In genomic region chr3:102020670-102021069, GRCh38 we compare ENCODE assay signal across 21 cellular contexts.
A peak's percentile ranks its signal among the peaks of the same experiment; 100 is the strongest.
DNase-seq lines count a peak whose midpoint lies in the region; ATAC-seq and TF ChIP-seq lines count a peak whose summit lies in the region.
"Had no signal": no experiment of that assay in that cellular context is flagged by ENCODE, and none has a peak within 500 bp of the region (broad histone marks: within the 10 kb centered on the region; RNA-seq: fewer than 3 reads in every experiment).

No MANE protein-coding gene starts in this region.

- ATAC-seq in activated B cell treated with CpG ODN at 0.5 μM for 24 hours (ENCODE audit: low read depth) (no peak), sciatic nerve (peak; percentile 39)

- no peak for DNase-seq in CD14-positive monocyte (ENCODE audit: low spot score)
- DNase-seq in KG1 (lab: John Stamatoyannopoulos, UW) = peak; percentile 3
- no peak for DNase-seq in activated B cell treated with CpG ODN at 0.5 μM for 24 hours
- DNase-seq in sciatic nerve (ENCODE audit: low spot score) = no peak
- no peak for DNase-seq in NCI-H2171 (lab: John Stamatoyannopoulos, UW)
- no peak for DNase-seq in SHP77 (lab: John Stamatoyannopoulos, UW)
- DNase-seq in H7 = no peak
- DNase-seq: ACHN, C1 segment of cervical spinal cord, EL, GF-D8, MM.1S, NCI-H1092, NCI-H1436, NCI-H187 treated with DMSO at 0.1 percent for 48 hours, NCI-H2227 treated with DMSO at 0.1 percent for 48 hours, NCI-H524, NCI-H774, T-helper 1 cell had no signal

- TF ChIP-seq CTCF in CD14-positive monocyte (IDR thresholded peaks at IDR 0.05) = no peak
- TF ChIP-seq CTCF in activated B cell treated with CpG ODN at 0.5 μM for 24 hours (IDR thresholded peaks at IDR 0.05) = no peak

- H3K27ac Mint-ChIP-seq in CD14-positive monocyte (peak overlapping the region in 6 of 7 donors; percentile 3 to 80 (median 53)), activated B cell treated with CpG ODN at 0.5 μM for 24 hours (peak overlapping the region; percentile 73)
- H3K27ac Mint-ChIP-seq: IgD-negative memory B cell had no signal

- H3K36me3 ChIP-seq in H7 (replicated peaks; ENCODE audit: control insufficient read depth, insufficient read depth, low read length) = no peaks in the 10 kb centered on the region
- H3K36me3 ChIP-seq: SJSA1 had no signal

- no peaks in the 10 kb centered on the region for H3K36me3 Mint-ChIP-seq in CD14-positive monocyte
- no peaks in the 10 kb centered on the region for H3K36me3 Mint-ChIP-seq in activated B cell treated with CpG ODN at 0.5 μM for 24 hours (ENCODE audit: low read depth)

- POLR2A ChIA-PET in activated B cell treated with CpG ODN at 0.5 μM for 24 hours (lab: Charles Lee) = interaction anchor here (0.6 to 1.7 kb wide), 2 partner anchors 84 to 87 kb away, joined by 4 to 8 read pairs; no protein-coding TSS in a partner anchor

- H3K4me3 Mint-ChIP-seq in CD14-positive monocyte (peak overlapping the region in 1 of 2 donors; percentile 11), activated B cell treated with CpG ODN at 0.5 μM for 24 hours (no peak overlapping the region)
- H3K4me3 Mint-ChIP-seq: IgD-negative memory B cell had no signal

- H3K27me3 Mint-ChIP-seq in CD14-positive monocyte (ENCODE audit: low read depth in 3 of 3) (no peaks in the 10 kb centered on the region), activated B cell treated with CpG ODN at 0.5 μM for 24 hours (no peaks in the 10 kb centered on the region)
- H3K27me3 Mint-ChIP-seq: IgD-negative memory B cell had no signal

- H3K4me3 ChIP-seq in H7 (ENCODE audit: insufficient read depth, low read depth, low read length) = no peak overlapping the region
- H3K4me3 ChIP-seq: SJSA1 had no signal

- peaks cover 0 to 3% (median 0%) of the 10 kb centered on the region in 7 donors for H3K9me3 Mint-ChIP-seq in CD14-positive monocyte
- H3K9me3 Mint-ChIP-seq in activated B cell treated with CpG ODN at 0.5 μM for 24 hours = peaks cover 3% of the 10 kb centered on the region

- intact Hi-C loops in CD14-positive monocyte (cut with micrococcal nuclease) (loop anchor here (10.0 kb wide), 3 partner anchors 56 to 206 kb away; partner anchors contain the start of gene NFKBIZ (in 1 of the 2)), activated B cell treated with CpG ODN at 0.5 μM for 24 hours (cut with micrococcal nuclease) (no loop called here), sciatic nerve (cut with DNase I) (no loop called here)

- no peaks in the 10 kb centered on the region for H3K27me3 ChIP-seq in H7 (ENCODE audit: control insufficient read depth, insufficient read depth, low read length)
- H3K27me3 ChIP-seq: SJSA1 had no signal

- H3K4me1 Mint-ChIP-seq in CD14-positive monocyte (peaks cover 36% of the 10 kb centered on the region), activated B cell treated with CpG ODN at 0.5 μM for 24 hours (peaks cover 61% of the 10 kb centered on the region)

- CTCF ChIA-PET in activated B cell treated with CpG ODN at 0.5 μM for 24 hours (lab: Charles Lee) = no interaction called here

Comparison
In these comparisons a context has a peak if more than half of its experiments do, and no peak if none do; other contexts are left out.
1. intact Hi-C loops: an anchor here in CD14-positive monocyte (10.0 kb wide); none called in activated B cell treated with CpG ODN at 0.5 μM for 24 hours and sciatic nerve.